In the genomic region with DNA sequence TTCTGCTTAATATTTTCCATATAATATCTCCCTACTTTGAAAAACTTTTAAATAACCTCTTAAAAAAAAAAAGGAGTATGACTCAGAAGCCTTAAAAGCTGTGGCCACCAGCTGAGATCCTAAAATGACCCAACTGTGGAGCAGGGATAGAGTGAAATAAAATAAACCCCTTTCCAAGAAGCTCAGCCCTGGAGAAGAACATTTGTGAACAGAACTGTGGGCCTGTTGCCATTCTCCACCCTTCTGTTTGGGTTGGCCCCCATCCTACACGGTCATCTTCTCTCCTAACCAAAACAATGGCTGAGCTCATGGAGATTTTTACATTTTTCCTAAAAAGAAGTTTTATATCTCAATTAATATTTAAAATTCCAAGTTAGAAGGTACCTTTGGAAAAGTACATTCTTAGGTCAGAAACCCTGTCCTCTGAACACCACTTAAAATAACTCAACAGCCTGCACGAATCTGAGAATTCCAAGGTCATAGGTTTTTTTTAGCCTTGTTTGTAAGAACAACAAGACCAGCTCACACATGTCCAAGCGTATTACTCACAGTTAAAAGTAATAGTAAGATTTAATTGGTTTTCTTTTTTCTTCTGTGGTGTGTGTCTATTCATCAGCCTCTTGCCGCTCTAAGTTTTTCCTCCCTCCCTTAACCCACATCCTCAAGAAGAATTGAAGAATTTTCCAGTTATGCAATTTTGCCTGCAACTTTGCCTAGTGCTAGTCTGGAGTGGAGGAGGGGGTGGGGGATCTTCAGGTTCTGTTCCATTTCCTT, we compare ENCODE assay signal across 11 cellular contexts.
A peak's percentile ranks its signal among the peaks of the same experiment; 100 is the strongest.
DNase-seq lines count a peak whose midpoint lies in the region; FAIRE-seq and TF ChIP-seq lines count a peak whose summit lies in the region.
"Had no signal": no experiment of that assay in that cellular context is flagged by ENCODE, and none has a peak within 500 bp of the region (broad histone marks: within the 10 kb centered on the region; RNA-seq: fewer than 3 reads in every experiment).

No MANE protein-coding gene starts in this region.

- no peaks in the 10 kb centered on the region for H3K9me3 Mint-ChIP-seq in H9
- peaks cover 0 to 6% (median 0%) of the 10 kb centered on the region in 7 donors for H3K9me3 Mint-ChIP-seq in CD14-positive monocyte
- H3K9me3 Mint-ChIP-seq: activated naive CD8-positive, alpha-beta T cell treated with anti-CD3 and anti-CD28 coated beads, Interleukin-2, amount 10 ng/mL, durations not matched to agents 7 days and 5 days had no signal

- peaks cover 5 to 9% of the 10 kb centered on the region in 2 experiments for H3K4me1 Mint-ChIP-seq in H9
- H3K4me1 Mint-ChIP-seq in CD14-positive monocyte: peaks cover 8% of the 10 kb centered on the region

- H3K27me3 ChIP-seq in H9 (ENCODE audit: insufficient read depth, low read length) (no peaks in the 10 kb centered on the region), brain microvascular endothelial cell (replicated peaks) (no peaks in the 10 kb centered on the region), keratinocyte (ENCODE audit: control insufficient read depth, extremely low read depth, insufficient read depth, low read length) (no peaks in the 10 kb centered on the region)

- no peak overlapping the region for H3K4me3 ChIP-seq in brain microvascular endothelial cell (ENCODE audit: low read depth, low read length)
- H3K4me3 ChIP-seq in keratinocyte (ENCODE audit: control insufficient read depth in 2 of 3, extremely low read depth in 1 of 3, insufficient read depth in 2 of 3, low read depth in 1 of 3, low read length in 3 of 3): peak overlapping the region in 2 of 3 experiments; percentile 21 to 49

- WGBS in H9 (ENCODE audit: extremely low coverage, insufficient read length, low lambda C conversion rate): no CpG with 5 or more reads among the region's 4 CpGs

- H3K14ac ChIP-seq in H9 (ENCODE audit: insufficient read depth, low read length): no peak overlapping the region

- H2BK20ac ChIP-seq in H9 (ENCODE audit: low read depth, low read length, poor library complexity, severe bottlenecking): peak overlapping the region; percentile 26

- H3K9me3 ChIP-seq in H9 (ENCODE audit: control insufficient read depth, low read depth, low read length) (no peaks in the 10 kb centered on the region), keratinocyte (ENCODE audit: control insufficient read depth, low read depth, low read length) (no peaks in the 10 kb centered on the region)

- no peak overlapping the region for H3K4me3 Mint-ChIP-seq in H9
- no peak overlapping the region for H3K4me3 Mint-ChIP-seq in CD14-positive monocyte
- H3K4me3 Mint-ChIP-seq: activated naive CD8-positive, alpha-beta T cell treated with anti-CD3 and anti-CD28 coated beads, Interleukin-2, amount 10 ng/mL, durations not matched to agents 7 days and 5 days had no signal

- no peaks in the 10 kb centered on the region for H4K20me1 ChIP-seq in H9 (ENCODE audit: control insufficient read depth, insufficient read depth, insufficient read length)
- no peaks in the 10 kb centered on the region for H4K20me1 ChIP-seq in keratinocyte (ENCODE audit: control insufficient read depth, extremely low read depth, insufficient read depth, low read length)

- H3K79me1 ChIP-seq in H9 (ENCODE audit: insufficient read depth, low read depth, low read length, poor library complexity, severe bottlenecking): no peaks in the 10 kb centered on the region

- no peak overlapping the region for H2BK120ac ChIP-seq in H9 (ENCODE audit: low read depth, low read length, poor library complexity, severe bottlenecking)

- H2AFZ ChIP-seq in H9 (ENCODE audit: low read length) (no peak overlapping the region), keratinocyte (ENCODE audit: control insufficient read depth, low read length) (no peak overlapping the region)

- H3K4ac ChIP-seq in H9 (ENCODE audit: low read depth, low read length): no peak overlapping the region

- dilution Hi-C loops in keratinocyte (cut with MboI; ENCODE audit: extremely low pct_ligation_motif_present, low sequenced_read_pairs): no loop called here

- no peak overlapping the region for H3K23ac ChIP-seq in H9 (ENCODE audit: insufficient read length, low read depth, low read length)

- no peak overlapping the region for H3K27ac ChIP-seq in H9 (ENCODE audit: insufficient read length, low read depth, low read length)
- peak overlapping the region; percentile 96 for H3K27ac ChIP-seq in brain microvascular endothelial cell
- peak overlapping the region; percentile 62 for H3K27ac ChIP-seq in keratinocyte (ENCODE audit: control insufficient read depth, insufficient read depth, low read length)

- H3K4me1 ChIP-seq in H9 (ENCODE audit: insufficient read depth, low read length): no peaks in the 10 kb centered on the region; the same call in 1 of the 2 replicates
- H3K4me1 ChIP-seq in keratinocyte (ENCODE audit: control insufficient read depth, extremely low read depth, insufficient read depth, low read length): peaks cover 33% of the 10 kb centered on the region

- H2AK5ac ChIP-seq in H9 (ENCODE audit: insufficient read length, low read length): no peak overlapping the region

- H3K4me2 ChIP-seq in H9 (ENCODE audit: insufficient read depth, insufficient read length, low read length) (no peak overlapping the region), keratinocyte (ENCODE audit: control insufficient read depth, extremely low read depth, insufficient read depth, low read depth, low read length) (peak overlapping the region; percentile 78)

- DNase-seq in H9: no peak
- DNase-seq in brain microvascular endothelial cell: peak; percentile 90
- peak; percentile 50 for DNase-seq in keratinocyte (ENCODE audit: low read depth, low spot score)
- peak; percentile 88 for DNase-seq in smooth muscle cell of the brain vasculature (ENCODE audit: low read depth, low spot score)
- DNase-seq in head of caudate nucleus: no peak
- DNase-seq in CD14-positive monocyte (ENCODE audit: low spot score): no peak
- DNase-seq in nucleus accumbens (lab: John Stamatoyannopoulos, UW): no peak
- DNase-seq in DMS153 (lab: John Stamatoyannopoulos, UW): no peak
- DNase-seq: activated naive CD8-positive, alpha-beta T cell treated with anti-CD3 and anti-CD28 coated beads, Interleukin-2, amount 10 ng/mL, durations not matched to agents 7 days and 5 days; OCI-M1 had no signal

- H4K5ac ChIP-seq in H9 (ENCODE audit: insufficient read length, low read depth, low read length): no peak overlapping the region

- H3K27me3 Mint-ChIP-seq in H9 (ENCODE audit: low read depth) (no peaks in the 10 kb centered on the region; the same call in 1 of the 2 replicates), CD14-positive monocyte (ENCODE audit: low read depth in 3 of 3) (peaks cover 42 to 52% (median 47%) of the 10 kb centered on the region in 3 donors)
- H3K27me3 Mint-ChIP-seq: progenitor cell of endocrine pancreas had no signal

- H3K56ac ChIP-seq in H9 (ENCODE audit: insufficient read length, low read depth, low read length): no peak overlapping the region

- no peak overlapping the region for H4K8ac ChIP-seq in H9 (replicated peaks; ENCODE audit: insufficient read length, low read depth, low read length)

- no peak overlapping the region for H3K9ac ChIP-seq in H9 (ENCODE audit: extremely low read depth, insufficient read length, low read length)
- H3K9ac ChIP-seq in keratinocyte (ENCODE audit: control insufficient read depth, extremely low read depth, insufficient read depth, low read length): peak overlapping the region; percentile 35

- H3K36me3 ChIP-seq in brain microvascular endothelial cell (replicated peaks) (no peaks in the 10 kb centered on the region), keratinocyte (ENCODE audit: control insufficient read depth in 2 of 2, extremely low read depth in 1 of 2, insufficient read depth in 2 of 2, low read length in 2 of 2) (no peaks in the 10 kb centered on the region)

- no peak overlapping the region for H3K18ac ChIP-seq in H9 (ENCODE audit: insufficient read length, low read depth, low read length)

- H4K91ac ChIP-seq in H9 (ENCODE audit: insufficient read length, low read depth, low read length): no peak overlapping the region

- no peak overlapping the region for H2BK12ac ChIP-seq in H9 (ENCODE audit: insufficient read length, low read depth, low read length)

- no peak for TF ChIP-seq CTCF in H9 (conservative IDR thresholded peaks at IDR 0.05)
- TF ChIP-seq CTCF in brain microvascular endothelial cell (IDR thresholded peaks at IDR 0.05; ENCODE audit: low read depth, low read length, missing control alignments): no peak
- no peak for TF ChIP-seq CTCF in keratinocyte (optimal IDR thresholded peaks at IDR 0.05 in 1 of 3, IDR thresholded peaks at IDR 0.05 in 1 of 3, conservative IDR thresholded peaks at IDR 0.05 in 1 of 3; ENCODE audit: extremely low read depth in 1 of 3, insufficient read depth in 2 of 3, low read length in 3 of 3)
- TF ChIP-seq CTCF in CD14-positive monocyte (IDR thresholded peaks at IDR 0.05): no peak

- H3K23me2 ChIP-seq in H9 (ENCODE audit: insufficient read length, low read depth, low read length, poor library complexity, severe bottlenecking): no peaks in the 10 kb centered on the region

- in situ Hi-C loops in brain microvascular endothelial cell (cut with HindIII; ENCODE audit: low pct_ligation_motif_present, low sequenced_read_pairs): no loop called here

- H3K9me1 ChIP-seq in keratinocyte (ENCODE audit: control insufficient read depth, extremely low read depth, insufficient read depth, low read length): no peaks in the 10 kb centered on the region

- no peak overlapping the region for H2BK5ac ChIP-seq in H9 (ENCODE audit: insufficient read length, low read length)

- no peaks in the 10 kb centered on the region for H3K36me3 Mint-ChIP-seq in H9 (ENCODE audit: insufficient read depth in 1 of 3, low read depth in 3 of 3)
- no peaks in the 10 kb centered on the region for H3K36me3 Mint-ChIP-seq in CD14-positive monocyte
- H3K36me3 Mint-ChIP-seq: activated naive CD8-positive, alpha-beta T cell treated with anti-CD3 and anti-CD28 coated beads, Interleukin-2, amount 10 ng/mL, durations not matched to agents 7 days and 5 days had no signal

- intact Hi-C loops in head of caudate nucleus (cut with DNase I): no loop called here
- intact Hi-C loops in CD14-positive monocyte (cut with micrococcal nuclease): no loop called here

- no peak for FAIRE-seq in keratinocyte (lab: Jason Lieb, UNC)

- no peak overlapping the region for H2BK15ac ChIP-seq in H9 (ENCODE audit: low read depth, low read length)

- no peak overlapping the region for H3T11ph ChIP-seq in H9 (ENCODE audit: low read length)

- H3K79me2 ChIP-seq in H9 (ENCODE audit: insufficient read depth, low read length) (no peaks in the 10 kb centered on the region), keratinocyte (ENCODE audit: control insufficient read depth, insufficient read depth, low read length) (no peaks in the 10 kb centered on the region)

- H3K27ac Mint-ChIP-seq in H9: no peak overlapping the region
- no peak overlapping the region for H3K27ac Mint-ChIP-seq in CD14-positive monocyte
- H3K27ac Mint-ChIP-seq: activated naive CD8-positive, alpha-beta T cell treated with anti-CD3 and anti-CD28 coated beads, Interleukin-2, amount 10 ng/mL, durations not matched to agents 7 days and 5 days; progenitor cell of endocrine pancreas had no signal

Comparison
In these comparisons a context has a peak if more than half of its experiments do, and no peak if none do; other contexts are left out.
1. DNase-seq: peak in brain microvascular endothelial cell (single experiment), keratinocyte (single experiment) and smooth muscle cell of the brain vasculature (single experiment); none in H9 (single experiment), head of caudate nucleus (0 of 42), CD14-positive monocyte (single experiment), nucleus accumbens (0 of 56) and DMS153 (single experiment).